1 cellular context compared by ENCODE assay signal in the genomic region with DNA sequence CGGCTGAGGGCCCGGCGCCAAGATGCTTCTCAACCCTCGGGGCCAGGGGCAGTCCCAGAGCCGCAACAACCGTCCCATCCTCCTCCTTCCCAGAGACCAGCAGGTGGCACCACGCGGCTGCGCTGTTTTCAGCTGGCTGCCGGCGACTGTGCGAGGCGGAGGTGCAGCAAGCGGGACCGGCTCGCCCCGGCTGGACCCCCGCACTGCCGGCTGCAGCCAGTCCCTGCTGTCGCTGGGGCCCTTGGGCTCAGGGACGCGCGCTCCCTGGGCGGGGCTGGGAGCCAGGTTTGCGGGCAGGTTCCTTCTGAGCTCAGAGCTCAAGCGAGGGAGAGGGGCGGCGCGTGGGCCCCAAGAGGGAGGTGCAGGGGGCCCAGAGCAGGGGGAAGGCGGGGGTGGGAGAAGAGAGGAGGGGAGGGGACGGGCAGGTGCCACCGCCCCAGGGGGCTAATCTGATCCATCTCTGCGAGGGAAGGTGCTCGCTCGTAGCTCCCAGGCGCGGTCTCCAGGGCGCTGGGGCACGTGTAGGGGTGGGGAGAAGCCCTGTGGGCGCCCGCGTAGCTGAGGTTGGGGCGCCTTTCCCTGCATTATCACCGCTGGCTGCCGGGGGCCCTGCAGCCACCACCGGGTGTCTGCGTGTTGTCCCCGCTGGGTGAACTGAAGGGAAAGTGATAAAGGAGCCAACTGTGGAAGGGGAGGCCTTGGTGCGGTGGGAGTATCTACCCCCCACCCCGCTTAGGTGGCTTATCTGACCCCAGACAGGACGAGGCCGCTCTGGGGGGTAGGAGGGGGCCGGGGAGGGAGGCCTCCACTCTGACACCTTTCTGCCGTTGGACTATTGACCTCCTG.
TF ChIP-seq lines count a peak whose summit lies in the region.

No MANE protein-coding gene starts in this region.

TF ChIP-seq in K562, 482 proteins besides CTCF, POLR2A, EP300 and RAD21 (continued from another document and continues in another):
- TF ChIP-seq GATAD2B (IDR thresholded peaks at IDR 0.05; ENCODE audit: borderline replicate concordance) = peak; percentile 91; the same call in 1 of the 2 replicates
- TF ChIP-seq HEY1 (CRISPR knock-in tag; IDR thresholded peaks at IDR 0.05; ENCODE audit: borderline replicate concordance) = peak; percentile 70; the same call in 1 of the 2 replicates
- TF ChIP-seq, protein P1, sequence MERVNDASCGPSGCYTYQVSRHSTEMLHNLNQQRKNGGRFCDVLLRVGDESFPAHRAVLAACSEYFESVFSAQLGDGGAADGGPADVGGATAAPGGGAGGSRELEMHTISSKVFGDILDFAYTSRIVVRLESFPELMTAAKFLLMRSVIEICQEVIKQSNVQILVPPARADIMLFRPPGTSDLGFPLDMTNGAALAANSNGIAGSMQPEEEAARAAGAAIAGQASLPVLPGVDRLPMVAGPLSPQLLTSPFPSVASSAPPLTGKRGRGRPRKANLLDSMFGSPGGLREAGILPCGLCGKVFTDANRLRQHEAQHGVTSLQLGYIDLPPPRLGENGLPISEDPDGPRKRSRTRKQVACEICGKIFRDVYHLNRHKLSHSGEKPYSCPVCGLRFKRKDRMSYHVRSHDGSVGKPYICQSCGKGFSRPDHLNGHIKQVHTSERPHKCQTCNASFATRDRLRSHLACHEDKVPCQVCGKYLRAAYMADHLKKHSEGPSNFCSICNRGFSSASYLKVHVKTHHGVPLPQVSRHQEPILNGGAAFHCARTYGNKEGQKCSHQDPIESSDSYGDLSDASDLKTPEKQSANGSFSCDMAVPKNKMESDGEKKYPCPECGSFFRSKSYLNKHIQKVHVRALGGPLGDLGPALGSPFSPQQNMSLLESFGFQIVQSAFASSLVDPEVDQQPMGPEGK (CRISPR knock-in tag; IDR thresholded peaks at IDR 0.05; ENCODE audit: borderline replicate concordance) = peak; percentile 85; the same call in 1 of the 2 replicates
- TF ChIP-seq ILK (tag; IDR thresholded peaks at IDR 0.05; ENCODE audit: borderline replicate concordance, low read depth) = no peak
- TF ChIP-seq BHLHE40 (IDR thresholded peaks at IDR 0.05; ENCODE audit: low read length) = peak; percentile 98
- TF ChIP-seq ZNF398 (CRISPR knock-in tag; IDR thresholded peaks at IDR 0.05) = no peak
- no peak for TF ChIP-seq ZNF324 (CRISPR knock-in tag; IDR thresholded peaks at IDR 0.05)
- TF ChIP-seq ERF (CRISPR knock-in tag; IDR thresholded peaks at IDR 0.05) = peak; percentile 84
- TF ChIP-seq ZBTB5 (IDR thresholded peaks at IDR 0.05) = no peak
- TF ChIP-seq PURB (CRISPR knock-in tag; IDR thresholded peaks at IDR 0.05; ENCODE audit: low read depth) = no peak
- TF ChIP-seq, protein P2, sequence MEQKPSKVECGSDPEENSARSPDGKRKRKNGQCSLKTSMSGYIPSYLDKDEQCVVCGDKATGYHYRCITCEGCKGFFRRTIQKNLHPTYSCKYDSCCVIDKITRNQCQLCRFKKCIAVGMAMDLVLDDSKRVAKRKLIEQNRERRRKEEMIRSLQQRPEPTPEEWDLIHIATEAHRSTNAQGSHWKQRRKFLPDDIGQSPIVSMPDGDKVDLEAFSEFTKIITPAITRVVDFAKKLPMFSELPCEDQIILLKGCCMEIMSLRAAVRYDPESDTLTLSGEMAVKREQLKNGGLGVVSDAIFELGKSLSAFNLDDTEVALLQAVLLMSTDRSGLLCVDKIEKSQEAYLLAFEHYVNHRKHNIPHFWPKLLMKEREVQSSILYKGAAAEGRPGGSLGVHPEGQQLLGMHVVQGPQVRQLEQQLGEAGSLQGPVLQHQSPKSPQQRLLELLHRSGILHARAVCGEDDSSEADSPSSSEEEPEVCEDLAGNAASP (IDR thresholded peaks at IDR 0.05) = no peak
- TF ChIP-seq SREBF2 (CRISPR knock-in tag; IDR thresholded peaks at IDR 0.05) = no peak
- TF ChIP-seq ZNF507 (tag; conservative IDR thresholded peaks at IDR 0.05) = no peak
- TF ChIP-seq CBFA2T2 (conservative IDR thresholded peaks at IDR 0.05) = peak; percentile 92
- TF ChIP-seq ZNF444 (CRISPR knock-in tag; IDR thresholded peaks at IDR 0.05) = 0 out of 2 replicates have a peak, but pooled peaks have one; percentile 60
- no peak for TF ChIP-seq RBM17 (IDR thresholded peaks at IDR 0.05; ENCODE audit: borderline replicate concordance, low read depth, low read length)
- TF ChIP-seq RBFOX2 (IDR thresholded peaks at IDR 0.05; ENCODE audit: low read depth, low read length) = peak; percentile 95
- no peak for TF ChIP-seq SMARCB1 (IDR thresholded peaks at IDR 0.05; ENCODE audit: insufficient read length, low read depth)
- TF ChIP-seq SAFB (IDR thresholded peaks at IDR 0.05; ENCODE audit: borderline replicate concordance, low read depth, low read length) = peak; percentile 77
- TF ChIP-seq, protein P3, sequence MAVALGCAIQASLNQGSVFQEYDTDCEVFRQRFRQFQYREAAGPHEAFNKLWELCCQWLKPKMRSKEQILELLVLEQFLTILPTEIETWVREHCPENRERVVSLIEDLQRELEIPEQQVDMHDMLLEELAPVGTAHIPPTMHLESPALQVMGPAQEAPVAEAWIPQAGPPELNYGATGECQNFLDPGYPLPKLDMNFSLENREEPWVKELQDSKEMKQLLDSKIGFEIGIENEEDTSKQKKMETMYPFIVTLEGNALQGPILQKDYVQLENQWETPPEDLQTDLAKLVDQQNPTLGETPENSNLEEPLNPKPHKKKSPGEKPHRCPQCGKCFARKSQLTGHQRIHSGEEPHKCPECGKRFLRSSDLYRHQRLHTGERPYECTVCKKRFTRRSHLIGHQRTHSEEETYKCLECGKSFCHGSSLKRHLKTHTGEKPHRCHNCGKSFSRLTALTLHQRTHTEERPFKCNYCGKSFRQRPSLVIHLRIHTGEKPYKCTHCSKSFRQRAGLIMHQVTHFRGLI (CRISPR knock-in tag; IDR thresholded peaks at IDR 0.05) = no peak
- TF ChIP-seq RFX5 (IDR thresholded peaks at IDR 0.05; ENCODE audit: low read depth, low read length) = no peak
- peak; percentile 88 for TF ChIP-seq MYC (IDR thresholded peaks at IDR 0.05; ENCODE audit: low read depth, low read length)
- TF ChIP-seq MYC (CRISPR knock-in tag; IDR thresholded peaks at IDR 0.05; ENCODE audit: borderline replicate concordance, low read depth) = no peak
- no peak for TF ChIP-seq C11orf30 (IDR thresholded peaks at IDR 0.05; ENCODE audit: low read depth)
- no peak for TF ChIP-seq MYBL2 (IDR thresholded peaks at IDR 0.05; ENCODE audit: low read depth)
- no peak for TF ChIP-seq MYBL2 (CRISPR knock-in tag; IDR thresholded peaks at IDR 0.05; ENCODE audit: borderline replicate concordance)
- peak; percentile 24; the same call in 1 of the 2 replicates for TF ChIP-seq PHF8 (IDR thresholded peaks at IDR 0.05; ENCODE audit: borderline replicate concordance, low read length)
- TF ChIP-seq ZNF699 (CRISPR knock-in tag; IDR thresholded peaks at IDR 0.05; ENCODE audit: insufficient replicate concordance) = no peak
- no peak; the same call in 1 of the 2 replicates for TF ChIP-seq KLF10 (CRISPR knock-in tag; IDR thresholded peaks at IDR 0.05)
- TF ChIP-seq ZNF212 (CRISPR knock-in tag; IDR thresholded peaks at IDR 0.05) = 0 out of 2 replicates have a peak, but pooled peaks have one; percentile 50
- peak; percentile 54; the same call in 1 of the 2 replicates for TF ChIP-seq ZSCAN32 (CRISPR knock-in tag; IDR thresholded peaks at IDR 0.05)
- TF ChIP-seq GTF2B (IDR thresholded peaks at IDR 0.05; ENCODE audit: extremely low read depth, insufficient read length) = no peak
- TF ChIP-seq, protein P4, sequence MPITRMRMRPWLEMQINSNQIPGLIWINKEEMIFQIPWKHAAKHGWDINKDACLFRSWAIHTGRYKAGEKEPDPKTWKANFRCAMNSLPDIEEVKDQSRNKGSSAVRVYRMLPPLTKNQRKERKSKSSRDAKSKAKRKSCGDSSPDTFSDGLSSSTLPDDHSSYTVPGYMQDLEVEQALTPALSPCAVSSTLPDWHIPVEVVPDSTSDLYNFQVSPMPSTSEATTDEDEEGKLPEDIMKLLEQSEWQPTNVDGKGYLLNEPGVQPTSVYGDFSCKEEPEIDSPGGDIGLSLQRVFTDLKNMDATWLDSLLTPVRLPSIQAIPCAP (CRISPR knock-in tag; IDR thresholded peaks at IDR 0.05; ENCODE audit: borderline replicate concordance) = no peak
- TF ChIP-seq CXXC5 (CRISPR knock-in tag; IDR thresholded peaks at IDR 0.05) = peak; percentile 96
- peak; percentile 40 to 68; a peak in 2 of 4 replicates for TF ChIP-seq TEAD1 (CRISPR knock-in tag; IDR thresholded peaks at IDR 0.05)
- TF ChIP-seq, protein P5, sequence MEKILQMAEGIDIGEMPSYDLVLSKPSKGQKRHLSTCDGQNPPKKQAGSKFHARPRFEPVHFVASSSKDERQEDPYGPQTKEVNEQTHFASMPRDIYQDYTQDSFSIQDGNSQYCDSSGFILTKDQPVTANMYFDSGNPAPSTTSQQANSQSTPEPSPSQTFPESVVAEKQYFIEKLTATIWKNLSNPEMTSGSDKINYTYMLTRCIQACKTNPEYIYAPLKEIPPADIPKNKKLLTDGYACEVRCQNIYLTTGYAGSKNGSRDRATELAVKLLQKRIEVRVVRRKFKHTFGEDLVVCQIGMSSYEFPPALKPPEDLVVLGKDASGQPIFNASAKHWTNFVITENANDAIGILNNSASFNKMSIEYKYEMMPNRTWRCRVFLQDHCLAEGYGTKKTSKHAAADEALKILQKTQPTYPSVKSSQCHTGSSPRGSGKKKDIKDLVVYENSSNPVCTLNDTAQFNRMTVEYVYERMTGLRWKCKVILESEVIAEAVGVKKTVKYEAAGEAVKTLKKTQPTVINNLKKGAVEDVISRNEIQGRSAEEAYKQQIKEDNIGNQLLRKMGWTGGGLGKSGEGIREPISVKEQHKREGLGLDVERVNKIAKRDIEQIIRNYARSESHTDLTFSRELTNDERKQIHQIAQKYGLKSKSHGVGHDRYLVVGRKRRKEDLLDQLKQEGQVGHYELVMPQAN (IDR thresholded peaks at IDR 0.05; ENCODE audit: borderline replicate concordance) = no peak
- peak; percentile 85; the same call in 1 of the 2 replicates for TF ChIP-seq POLR2H (tag; IDR thresholded peaks at IDR 0.05; ENCODE audit: low read depth)
- TF ChIP-seq TSHZ1 (CRISPR knock-in tag; IDR thresholded peaks at IDR 0.05) = no peak; the same call in 1 of the 2 replicates
- peak; percentile 81 for TF ChIP-seq STAT5A (IDR thresholded peaks at IDR 0.05; ENCODE audit: borderline replicate concordance, low read length)
- peak; percentile 52 to 73; a peak in 3 of 4 replicates for TF ChIP-seq RCOR1 (IDR thresholded peaks at IDR 0.05; ENCODE audit: borderline replicate concordance in 1 of 2, low read depth in 2 of 2, low read length in 2 of 2)
